1 cellular context compared by ENCODE assay signal in genomic region chr19:42529248-42529764, GRCh38.
TF ChIP-seq lines count a peak whose summit lies in the region.

No MANE protein-coding gene starts in this region.

TF ChIP-seq in HepG2, 621 proteins besides CTCF, POLR2A, EP300 and RAD21 (continued from another document and continues in another):
- no peak for TF ChIP-seq ZFYVE20 (CRISPR knock-in tag; IDR thresholded peaks at IDR 0.05; ENCODE audit: borderline replicate concordance, low read depth)
- TF ChIP-seq PRPF4 (IDR thresholded peaks at IDR 0.05; ENCODE audit: low read depth, low read length, poor library complexity, severe bottlenecking): no peak
- TF ChIP-seq FOXO1 (CRISPR knock-in tag; IDR thresholded peaks at IDR 0.05): peak; percentile 54; the same call in 1 of the 2 replicates
- no peak for TF ChIP-seq EEA1 (CRISPR knock-in tag; IDR thresholded peaks at IDR 0.05; ENCODE audit: borderline replicate concordance)
- TF ChIP-seq ADNP (CRISPR knock-in tag; IDR thresholded peaks at IDR 0.05): no peak
- 0 out of 2 replicates have a peak, but pooled peaks have one; percentile 44 for TF ChIP-seq SMAD3 (CRISPR knock-in tag; IDR thresholded peaks at IDR 0.05)
- TF ChIP-seq ZNF18 (CRISPR knock-in tag; IDR thresholded peaks at IDR 0.05; ENCODE audit: insufficient replicate concordance): no peak
- TF ChIP-seq PCBP2 (optimal IDR thresholded peaks at IDR 0.05; ENCODE audit: low read depth, low read length, poor library complexity, severe bottlenecking): no peak
- no peak for TF ChIP-seq DNMT3B (CRISPR knock-in tag; conservative IDR thresholded peaks at IDR 0.05)
- TF ChIP-seq SRSF9 (IDR thresholded peaks at IDR 0.05; ENCODE audit: borderline replicate concordance, insufficient read depth, low read depth, low read length, poor library complexity, severe bottlenecking): no peak
- TF ChIP-seq TBX2 (CRISPR knock-in tag; IDR thresholded peaks at IDR 0.05; ENCODE audit: borderline replicate concordance): 0 out of 2 replicates have a peak, but pooled peaks have one; percentile 45
- peak; percentile 43 for TF ChIP-seq PTBP1 (IDR thresholded peaks at IDR 0.05; ENCODE audit: low read depth, low read length, poor library complexity, severe bottlenecking)
- no peak for TF ChIP-seq ZNF768 (CRISPR knock-in tag; IDR thresholded peaks at IDR 0.05)
- peak; percentile 12; the same call in 1 of the 2 replicates for TF ChIP-seq PITX1 (CRISPR knock-in tag; IDR thresholded peaks at IDR 0.05)
- TF ChIP-seq ZNF430 (CRISPR knock-in tag; IDR thresholded peaks at IDR 0.05): peak; percentile 18; the same call in 1 of the 2 replicates
- 0 out of 2 replicates have a peak, but pooled peaks have one; percentile 4 for TF ChIP-seq MAFF (IDR thresholded peaks at IDR 0.05; ENCODE audit: low read depth, low read length)
- 0 out of 2 replicates have a peak, but pooled peaks have one; percentile 82 for TF ChIP-seq ZBTB7B (CRISPR knock-in tag; IDR thresholded peaks at IDR 0.05)
- TF ChIP-seq PHF5A (CRISPR knock-in tag; IDR thresholded peaks at IDR 0.05; ENCODE audit: low read depth, unreplicated experiment): peak; percentile 42
- TF ChIP-seq ZNF501 (CRISPR knock-in tag; IDR thresholded peaks at IDR 0.05): peak; percentile 49; the same call in 1 of the 2 replicates
- TF ChIP-seq FOXA1 (IDR thresholded peaks at IDR 0.05): no peak
- peak; percentile 40; the same call in 1 of the 2 replicates for TF ChIP-seq FOXA1 (CRISPR knock-in tag; IDR thresholded peaks at IDR 0.05)
- no peak for TF ChIP-seq ZNF251 (CRISPR knock-in tag; IDR thresholded peaks at IDR 0.05)
- peak; percentile 67; the same call in 1 of the 2 replicates for TF ChIP-seq ZSCAN29 (CRISPR knock-in tag; conservative IDR thresholded peaks at IDR 0.05)
- TF ChIP-seq MYC (CRISPR knock-in tag; IDR thresholded peaks at IDR 0.05; ENCODE audit: borderline replicate concordance): peak; percentile 58; the same call in 1 of the 2 replicates
- no peak for TF ChIP-seq ZNF746 (CRISPR knock-in tag; IDR thresholded peaks at IDR 0.05)
- 0 out of 2 replicates have a peak, but pooled peaks have one; percentile 71 for TF ChIP-seq ZNF724P (CRISPR knock-in tag; IDR thresholded peaks at IDR 0.05; ENCODE audit: borderline replicate concordance)
- TF ChIP-seq ZNF816 (CRISPR knock-in tag; IDR thresholded peaks at IDR 0.05; ENCODE audit: borderline replicate concordance): no peak
- TF ChIP-seq ZNF660 (CRISPR knock-in tag; IDR thresholded peaks at IDR 0.05; ENCODE audit: borderline replicate concordance, low read depth): no peak
- peak; percentile 52; the same call in 1 of the 2 replicates for TF ChIP-seq ZNF362 (CRISPR knock-in tag; IDR thresholded peaks at IDR 0.05; ENCODE audit: borderline replicate concordance)
- TF ChIP-seq ZNF569 (CRISPR knock-in tag; IDR thresholded peaks at IDR 0.05; ENCODE audit: borderline replicate concordance): no peak
- TF ChIP-seq MTA1 (CRISPR knock-in tag; IDR thresholded peaks at IDR 0.05; ENCODE audit: borderline replicate concordance): 0 out of 2 replicates have a peak, but pooled peaks have one; percentile 42
- TF ChIP-seq HOMEZ (CRISPR knock-in tag; IDR thresholded peaks at IDR 0.05; ENCODE audit: low read depth): peak; percentile 22; the same call in 1 of the 2 replicates
- TF ChIP-seq POLR2AphosphoS5 (IDR thresholded peaks at IDR 0.05; ENCODE audit: low read depth, low read length): no peak
- TF ChIP-seq GATAD1 (CRISPR knock-in tag; IDR thresholded peaks at IDR 0.05): peak; percentile 56
- no peak for TF ChIP-seq PCBP1 (IDR thresholded peaks at IDR 0.05; ENCODE audit: borderline replicate concordance, low read depth, low read length)
- no peak for TF ChIP-seq RERE (CRISPR knock-in tag; IDR thresholded peaks at IDR 0.05; ENCODE audit: low read depth)
- no peak for TF ChIP-seq ZNF503 (CRISPR knock-in tag; IDR thresholded peaks at IDR 0.05)
- peak; percentile 23; the same call in 1 of the 2 replicates for TF ChIP-seq HDAC2 (CRISPR knock-in tag; IDR thresholded peaks at IDR 0.05)
- TF ChIP-seq XRCC5 (optimal IDR thresholded peaks at IDR 0.05; ENCODE audit: low read length): peak; percentile 83
- 0 out of 2 replicates have a peak, but pooled peaks have one; percentile 24 for TF ChIP-seq ZNF232 (CRISPR knock-in tag; IDR thresholded peaks at IDR 0.05; ENCODE audit: borderline replicate concordance)
- no peak for TF ChIP-seq KDM1A (CRISPR knock-in tag; IDR thresholded peaks at IDR 0.05)
- TF ChIP-seq ZNF556 (CRISPR knock-in tag; IDR thresholded peaks at IDR 0.05; ENCODE audit: borderline replicate concordance): peak; percentile 69; the same call in 1 of the 2 replicates
- TF ChIP-seq ZNF670 (CRISPR knock-in tag; IDR thresholded peaks at IDR 0.05; ENCODE audit: borderline replicate concordance): no peak
- 0 out of 2 replicates have a peak, but pooled peaks have one; percentile 29 for TF ChIP-seq KDM4B (CRISPR knock-in tag; IDR thresholded peaks at IDR 0.05)
- 0 out of 2 replicates have a peak, but pooled peaks have one; percentile 29 for TF ChIP-seq ZFY (CRISPR knock-in tag; IDR thresholded peaks at IDR 0.05)
- no peak for TF ChIP-seq CEBPZ (IDR thresholded peaks at IDR 0.05; ENCODE audit: low read length)
- TF ChIP-seq ZNF329 (CRISPR knock-in tag; IDR thresholded peaks at IDR 0.05; ENCODE audit: low read depth): no peak
- 0 out of 2 replicates have a peak, but pooled peaks have one; percentile 7 for TF ChIP-seq ZNF350 (CRISPR knock-in tag; IDR thresholded peaks at IDR 0.05; ENCODE audit: borderline replicate concordance, low read depth)
- no peak for TF ChIP-seq GATA4 (IDR thresholded peaks at IDR 0.05; ENCODE audit: borderline replicate concordance, low read depth)
